Comparison of ENCODE assay signal across 14 cellular contexts in genomic region chr2:182066439-182067061, GRCh38.
DNase-seq lines count a peak whose midpoint lies in the region; ATAC-seq and TF ChIP-seq lines count a peak whose summit lies in the region.
"Had no signal": no experiment of that assay in that cellular context is flagged by ENCODE, and none has a peak within 500 bp of the region (broad histone marks: within the 10 kb centered on the region; RNA-seq: fewer than 3 reads in every experiment).

No MANE protein-coding gene starts in this region.

- H3K4me2 ChIP-seq in IMR-90 (ENCODE audit: low read depth, low read length) = no peak overlapping the region

- no peak overlapping the region for H3K4ac ChIP-seq in IMR-90 (ENCODE audit: low read depth, low read length)

- H4K91ac ChIP-seq in IMR-90 (ENCODE audit: insufficient read depth, low read depth, low read length) = no peak overlapping the region

- H3K36me3 Mint-ChIP-seq in activated CD4-positive, alpha-beta T cell treated with anti-CD3 and anti-CD28 coated beads for 36 hours (ENCODE audit: low read depth) = no peaks in the 10 kb centered on the region

- H3K23ac ChIP-seq in IMR-90 (ENCODE audit: low read depth, low read length) = no peak overlapping the region

- no peak overlapping the region for H2AFZ ChIP-seq in IMR-90 (replicated peaks; ENCODE audit: low read length, poor library complexity)

- no TSS peak for BruUV-seq in IMR-90 (replicated peaks; lab: Mats Ljungman, UMichigan)

- POLR2A ChIA-PET in IMR-90 (lab: Charles Lee; ENCODE audit: unreplicated experiment) = no interaction called here
- POLR2A ChIA-PET in activated CD4-positive, alpha-beta T cell treated with anti-CD3 and anti-CD28 coated beads for 36 hours (lab: Charles Lee) = no interaction called here

- H3K79me1 ChIP-seq in IMR-90 (ENCODE audit: low read depth in 1 of 2, low read length in 2 of 2) = no peaks in the 10 kb centered on the region

- intact Hi-C loops in IMR-90 (cut with micrococcal nuclease) = no loop called here
- intact Hi-C loops in activated CD4-positive, alpha-beta T cell treated with anti-CD3 and anti-CD28 coated beads for 36 hours (cut with DNase I, micrococcal nuclease) = no loop called here

- H3K4me1 Mint-ChIP-seq in activated CD4-positive, alpha-beta T cell treated with anti-CD3 and anti-CD28 coated beads for 36 hours = no peaks in the 10 kb centered on the region

- H3K27ac Mint-ChIP-seq in activated CD4-positive, alpha-beta T cell treated with anti-CD3 and anti-CD28 coated beads for 36 hours = no peak overlapping the region

- no peak overlapping the region for H3K27ac ChIP-seq in IMR-90 (ENCODE audit: insufficient read depth, low read length)
- H3K27ac ChIP-seq: body of pancreas had no signal

- peak; percentile 93 for DNase-seq in AG09319 (ENCODE audit: extremely low read depth, low read depth)
- peak; percentile 99 for DNase-seq in IMR-90
- DNase-seq in cardiac fibroblast (ENCODE audit: low read depth in 2 of 2) = peak; percentile 93 to 94
- DNase-seq in myocyte (ENCODE audit: low read depth) = peak; percentile 43
- no peak for DNase-seq in NK-92 treated with Interleukin-12 subunit alpha and Interleukin-12 subunit beta, amount 100 ng/mL, for 24 hours (lab: John Stamatoyannopoulos, UW)
- no peak for DNase-seq in activated CD4-positive, alpha-beta T cell treated with anti-CD3 and anti-CD28 coated beads for 36 hours
- DNase-seq in NCI-H774 (lab: John Stamatoyannopoulos, UW) = no peak
- no peak for DNase-seq in GM20000 (ENCODE audit: low spot score)
- DNase-seq: body of pancreas, Caco-2, NCI-H1436, posterior cingulate gyrus, substantia nigra had no signal

- H4K5ac ChIP-seq in IMR-90 (ENCODE audit: low read depth, low read length) = no peak overlapping the region

- WGBS in IMR-90 (ENCODE audit: extremely low coverage in 2 of 2, insufficient read length in 1 of 2), 2 experiments = no CpG with 5 or more reads among the region's 2 CpGs

- TF ChIP-seq POLR2A in IMR-90 (IDR thresholded peaks at IDR 0.05; ENCODE audit: low read depth, low read length) = no peak

- H3K9me1 ChIP-seq in IMR-90 (ENCODE audit: insufficient read depth, low read length) = peaks cover 5% of the 10 kb centered on the region

- H2AK5ac ChIP-seq in IMR-90 (ENCODE audit: low read depth, low read length) = no peak overlapping the region

- peak; percentile 92 for ATAC-seq in IMR-90 (ENCODE audit: low read depth)
- ATAC-seq in activated CD4-positive, alpha-beta T cell treated with anti-CD3 and anti-CD28 coated beads for 36 hours = no peak
- ATAC-seq: body of pancreas, GM12878 had no signal

- no peaks in the 10 kb centered on the region for H3K36me3 ChIP-seq in IMR-90 (ENCODE audit: control insufficient read depth, insufficient read depth, low read length)

- no peak overlapping the region for H2BK20ac ChIP-seq in IMR-90 (ENCODE audit: low read depth, low read length)

- no peak overlapping the region for H2AK9ac ChIP-seq in IMR-90 (replicated peaks; ENCODE audit: low read depth, low read length, poor library complexity)

- in situ Hi-C loops in IMR-90 (cut with MboI; ENCODE audit: low sequenced_read_pairs) = no loop called here

- H3K4me1 ChIP-seq in IMR-90 (ENCODE audit: control insufficient read depth, insufficient read depth, low read length) = peaks cover 6% of the 10 kb centered on the region
- H3K4me1 ChIP-seq: body of pancreas, Caco-2 had no signal

- peak overlapping the region; percentile 78 for H2BK5ac ChIP-seq in IMR-90 (ENCODE audit: low read depth, low read length, poor library complexity, severe bottlenecking)

- H2BK120ac ChIP-seq in IMR-90 (ENCODE audit: low read depth, low read length) = no peak overlapping the region; the same call in 1 of the 2 replicates

- no peak overlapping the region for H3K9ac ChIP-seq in IMR-90 (ENCODE audit: low read depth, low read length)

- H3K27me3 Mint-ChIP-seq in activated CD4-positive, alpha-beta T cell treated with anti-CD3 and anti-CD28 coated beads for 36 hours = no peaks in the 10 kb centered on the region

- dilution Hi-C loops in IMR-90 (cut with HindIII; ENCODE audit: low sequenced_read_pairs, unreplicated experiment) = no loop called here

- no peak overlapping the region for H4K8ac ChIP-seq in IMR-90 (ENCODE audit: low read depth in 2 of 2, low read length in 2 of 2)

- no peaks in the 10 kb centered on the region for H4K20me1 ChIP-seq in IMR-90 (ENCODE audit: insufficient read depth, low read length)

- no peak overlapping the region for H3K18ac ChIP-seq in IMR-90 (ENCODE audit: low read depth, low read length)

- no peaks in the 10 kb centered on the region for H3K9me3 Mint-ChIP-seq in activated CD4-positive, alpha-beta T cell treated with anti-CD3 and anti-CD28 coated beads for 36 hours (ENCODE audit: low read depth)

- H3K27me3 ChIP-seq in IMR-90 (ENCODE audit: control insufficient read depth, insufficient read depth, low read length) = no peaks in the 10 kb centered on the region
- H3K27me3 ChIP-seq: body of pancreas had no signal

- CTCF ChIA-PET in IMR-90 (lab: Yijun Ruan, JAX) = interaction anchor here (0.6 to 1.3 kb wide), 2 partner anchors 34 to 115 kb away, joined by 3 read pairs; no protein-coding TSS in a partner anchor
- CTCF ChIA-PET in activated CD4-positive, alpha-beta T cell treated with anti-CD3 and anti-CD28 coated beads for 36 hours (lab: Charles Lee) = interaction anchor here (0.7 kb wide), 1 partner anchor 18 kb away, joined by 3 read pairs; no protein-coding TSS in a partner anchor

- no peak overlapping the region for H3K56ac ChIP-seq in IMR-90 (ENCODE audit: extremely low read depth, insufficient read depth, low read length)

- H3K4me3 Mint-ChIP-seq in activated CD4-positive, alpha-beta T cell treated with anti-CD3 and anti-CD28 coated beads for 36 hours = no peak overlapping the region

- H3K4me3 ChIP-seq in IMR-90 (ENCODE audit: insufficient read depth, low read depth, low read length) (no peak overlapping the region), cardiac fibroblast (replicated peaks in 1 of 2; ENCODE audit: low read depth in 2 of 2, low read length in 2 of 2) (no peak overlapping the region)
- H3K4me3 ChIP-seq: body of pancreas, GM12878 had no signal

- no peaks in the 10 kb centered on the region for H3K9me3 ChIP-seq in IMR-90 (ENCODE audit: control insufficient read depth, insufficient read depth, low read length)
- H3K9me3 ChIP-seq: body of pancreas, Caco-2 had no signal

- TF ChIP-seq CTCF in AG09319 (IDR thresholded peaks at IDR 0.05; ENCODE audit: low read depth, low read length) = no peak
- no peak for TF ChIP-seq CTCF in IMR-90 (conservative IDR thresholded peaks at IDR 0.05; ENCODE audit: low read depth, low read length)
- TF ChIP-seq CTCF in cardiac fibroblast (IDR thresholded peaks at IDR 0.05; ENCODE audit: low read depth, low read length) = no peak
- TF ChIP-seq CTCF in GM20000 (IDR thresholded peaks at IDR 0.05; ENCODE audit: extremely low read depth, missing control alignments) = no peak

- H3K14ac ChIP-seq in IMR-90 (replicated peaks; ENCODE audit: low read depth, low read length) = no peak overlapping the region

- H2BK15ac ChIP-seq in IMR-90 (ENCODE audit: low read depth, low read length) = no peak overlapping the region

- no peak for TF ChIP-seq RAD21 in IMR-90 (IDR thresholded peaks at IDR 0.05; ENCODE audit: low read length)

TF ChIP-seq in IMR-90, 13 proteins besides CTCF, POLR2A, EP300 and RAD21:
- TF ChIP-seq SMC3 (IDR thresholded peaks at IDR 0.05; ENCODE audit: low read depth, low read length) (no peak), FOS (IDR thresholded peaks at IDR 0.05; ENCODE audit: low read depth, low read length) (peak; percentile 89), RFX5 (IDR thresholded peaks at IDR 0.05; ENCODE audit: low read depth, low read length) (0 out of 2 replicates have a peak, but pooled peaks have one; percentile 9), RCOR1 (IDR thresholded peaks at IDR 0.05; ENCODE audit: insufficient replicate concordance, low read length) (no peak), BHLHE40 (IDR thresholded peaks at IDR 0.05; ENCODE audit: low read depth, low read length) (peak; percentile 45), ELK1 (IDR thresholded peaks at IDR 0.05; ENCODE audit: borderline replicate concordance, low read depth, low read length) (no peak), MAZ (IDR thresholded peaks at IDR 0.05; ENCODE audit: borderline replicate concordance, low read depth, low read length) (no peak), CEBPB (IDR thresholded peaks at IDR 0.05; ENCODE audit: low read depth, low read length) (peak; percentile 54; the same call in 1 of the 2 replicates), USF2 (IDR thresholded peaks at IDR 0.05; ENCODE audit: low read depth, low read length) (no peak), NFE2L2 (IDR thresholded peaks at IDR 0.05; ENCODE audit: low read depth, low read length) (peak; percentile 79), MXI1 (IDR thresholded peaks at IDR 0.05; ENCODE audit: borderline replicate concordance, low read depth, low read length) (no peak), CHD1 (IDR thresholded peaks at IDR 0.05; ENCODE audit: low read depth, low read length) (no peak), MAFK (IDR thresholded peaks at IDR 0.05; ENCODE audit: low read depth, low read length) (peak; percentile 50; the same call in 1 of the 2 replicates)

Comparison
In these comparisons a context has a peak if more than half of its experiments do, and no peak if none do; other contexts are left out.
1. DNase-seq: peak in AG09319 (single experiment), IMR-90 (single experiment), cardiac fibroblast (2 of 2) and myocyte (single experiment); none in NK-92 treated with Interleukin-12 subunit alpha and Interleukin-12 subunit beta, amount 100 ng/mL, for 24 hours (single experiment), activated CD4-positive, alpha-beta T cell treated with anti-CD3 and anti-CD28 coated beads for 36 hours (single experiment), NCI-H774 (single experiment) and GM20000 (single experiment).